In genomic region chr3:5309181-5309580, GRCh38 we compare ENCODE assay signal across 21 cellular contexts.
"Had no signal": no experiment of that assay in that cellular context is flagged by ENCODE, and none has a peak within 500 bp of the region (broad histone marks: within the 10 kb centered on the region; RNA-seq: fewer than 3 reads in every experiment).

No MANE protein-coding gene starts in this region.

- H3K27ac ChIP-seq: epithelial cell of prostate, esophagus muscularis mucosa, gastroesophageal sphincter, left ventricle myocardium inferior, neural progenitor cell, ovary had no signal

- DNase-seq: effector memory CD8-positive, alpha-beta T cell; glutamatergic neuron; left cardiac atrium; left ventricle myocardium inferior; mesenchymal stem cell; midbrain; nucleus accumbens; ovary; right cardiac atrium; stimulated activated CD4-positive, alpha-beta T cell treated with anti-CD3 and anti-CD28 coated beads, Interleukin-2, amount 100 ng/mL, for 48 hours; stimulated activated naive CD4-positive, alpha-beta T cell treated with Interleukin-2 at 50 U/mL for 16 hours; trophoblast cell had no signal

- H3K36me3 ChIP-seq: esophagus muscularis mucosa, gastroesophageal sphincter, left ventricle myocardium inferior, neural progenitor cell, ovary had no signal

- H3K36me3 Mint-ChIP-seq: natural killer cell treated with Interleukin-12 subunit alpha and Interleukin-12 subunit beta and Interleukin-15 and Interleukin-18, amount 100 ng/mL, for 72 hours; neural progenitor cell had no signal

- H3K9me3 Mint-ChIP-seq: dendritic cell treated with granulocyte-macrophage colony-stimulating factor and Interleukin-4, amounts not matched to agents 40 ng/mL and 50 ng/mL, for 4 days; effector memory CD8-positive, alpha-beta T cell; natural killer cell treated with Interleukin-12 subunit alpha and Interleukin-12 subunit beta and Interleukin-15 and Interleukin-18, amount 100 ng/mL, for 72 hours; neural progenitor cell had no signal

- H3K4me3 ChIP-seq: esophagus muscularis mucosa, gastroesophageal sphincter, left ventricle myocardium inferior, lung, neural progenitor cell, ovary, smooth muscle cell had no signal

- H3K27me3 Mint-ChIP-seq: dendritic cell treated with granulocyte-macrophage colony-stimulating factor and Interleukin-4, amounts not matched to agents 40 ng/mL and 50 ng/mL, for 4 days had no signal

- H3K9me3 ChIP-seq: esophagus muscularis mucosa, gastroesophageal sphincter, left ventricle myocardium inferior, ovary had no signal

- H3K27me3 ChIP-seq: esophagus muscularis mucosa, gastroesophageal sphincter, neural progenitor cell, ovary had no signal

- H3K27ac Mint-ChIP-seq: dendritic cell treated with granulocyte-macrophage colony-stimulating factor and Interleukin-4, amounts not matched to agents 40 ng/mL and 50 ng/mL, for 4 days; effector memory CD8-positive, alpha-beta T cell; natural killer cell treated with Interleukin-12 subunit alpha and Interleukin-12 subunit beta and Interleukin-15 and Interleukin-18, amount 100 ng/mL, for 72 hours; neural progenitor cell had no signal

- H3K4me2 ChIP-seq: neural progenitor cell, smooth muscle cell had no signal

- H3K9ac ChIP-seq: neural progenitor cell had no signal

- FAIRE-seq: keratinocyte had no signal

- H3K4me1 Mint-ChIP-seq: neural progenitor cell had no signal

- H3K4me3 Mint-ChIP-seq: dendritic cell treated with granulocyte-macrophage colony-stimulating factor and Interleukin-4, amounts not matched to agents 40 ng/mL and 50 ng/mL, for 4 days; effector memory CD8-positive, alpha-beta T cell; natural killer cell treated with Interleukin-12 subunit alpha and Interleukin-12 subunit beta and Interleukin-15 and Interleukin-18, amount 100 ng/mL, for 72 hours; neural progenitor cell had no signal

- ATAC-seq: effector memory CD8-positive, alpha-beta T cell; gastroesophageal sphincter; left cardiac atrium; natural killer cell treated with Interleukin-12 subunit alpha and Interleukin-12 subunit beta and Interleukin-15 and Interleukin-18, amount 100 ng/mL, for 72 hours; right cardiac atrium had no signal

- H2AFZ ChIP-seq: neural progenitor cell had no signal

- H3K4me1 ChIP-seq: gastroesophageal sphincter, neural progenitor cell had no signal
